ENCODE assay signal across 18 cellular contexts in the genomic region with DNA sequence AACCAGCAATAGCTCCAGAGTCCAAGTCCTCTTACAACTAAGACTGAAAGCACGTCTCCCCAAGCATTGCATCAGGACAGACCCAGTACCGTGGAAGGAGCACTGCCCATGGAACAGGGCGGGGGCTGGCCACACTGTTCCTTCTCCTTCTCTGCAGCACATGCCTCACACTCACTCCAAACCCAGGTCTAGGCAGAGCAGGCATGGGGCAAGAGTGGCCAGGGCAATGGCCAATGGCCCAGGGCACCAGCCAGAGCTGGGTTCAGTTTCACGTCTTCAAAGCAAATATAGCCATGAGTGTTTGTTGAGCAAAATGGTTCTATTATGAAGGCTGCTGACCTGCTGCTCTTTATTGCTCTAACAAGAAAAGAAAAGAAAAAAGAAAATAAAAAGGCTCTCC.
"Had no signal": no experiment of that assay in that cellular context is flagged by ENCODE, and none has a peak within 500 bp of the region (broad histone marks: within the 10 kb centered on the region; RNA-seq: fewer than 3 reads in every experiment).

No MANE protein-coding gene starts in this region.

- FAIRE-seq: astrocyte had no signal

- ATAC-seq: Panc1 had no signal

- DNase-seq: activated CD4-positive, alpha-beta T cell treated with anti-CD3 and anti-CD28 coated beads for 48 hours; activated CD4-positive, alpha-beta T cell treated with anti-CD3 and anti-CD28 coated beads, Interleukin-2, amount 50 U/mL, for 4 hours; activated CD4-positive, CD25-positive, alpha-beta regulatory T cell treated with anti-CD3 and anti-CD28 coated beads, Interleukin-2, amount 50 U/mL, for 72 hours; activated CD8-positive, alpha-beta memory T cell treated with anti-CD3 and anti-CD28 coated beads, Interleukin-2, amount 10 ng/mL, durations not matched to agents 7 days and 5 days; activated effector memory CD4-positive, alpha-beta T cell treated with anti-CD3 and anti-CD28 coated beads, Interleukin-2, amount 50 U/mL, for 16 hours; activated naive CD4-positive, alpha-beta T cell treated with Interleukin-2 at 50 U/mL for 16 hours; activated T-cell treated with anti-CD3 and anti-CD28 coated beads, Interleukin-2, amount 50 U/mL, for 24 hours; amygdala; Kasumi-1; NCI-H1048; NCI-H2081 treated with DMSO at 0.1 percent for 48 hours; NCI-H2227 treated with DMSO at 0.1 percent for 48 hours; NCI-H446 treated with DMSO at 0.1 percent for 48 hours; NCI-H524 treated with DMSO at 0.1 percent for 48 hours; NK-92 treated with Interleukin-12 subunit alpha and Interleukin-12 subunit beta, amount 100 ng/mL, for 24 hours; SHP77 treated with DMSO at 0.1 percent for 48 hours had no signal
